In genomic region chr7:157018997-157019591, GRCh38 we compare ENCODE assay signal across 9 cellular contexts. TPM values are rescaled to one million over a fixed set of nuclear protein-coding genes. Genes with fewer than 3 reads are reported as not detected.
DNase-seq lines count a peak whose midpoint lies in the region; ATAC-seq and TF ChIP-seq lines count a peak whose summit lies in the region.
"Had no signal": no experiment of that assay in that cellular context is flagged by ENCODE, and none has a peak within 500 bp of the region (broad histone marks: within the 10 kb centered on the region; RNA-seq: fewer than 3 reads in every experiment).

No MANE protein-coding gene starts in this region.

- H3K4me1 ChIP-seq in ES-I3 (ENCODE audit: insufficient read depth, low read length) = peaks cover 30% of the 10 kb centered on the region
- peaks cover 45% of the 10 kb centered on the region for H3K4me1 ChIP-seq in HUES48 (ENCODE audit: control insufficient read depth, insufficient read depth, low read length)
- peaks cover 0 to 34% (median 31%) of the 10 kb centered on the region in 4 donors for H3K4me1 ChIP-seq in sigmoid colon

- no peak overlapping the region for H3K27ac Mint-ChIP-seq in central memory CD8-positive, alpha-beta T cell (ENCODE audit: low read depth)
- no peak overlapping the region for H3K27ac Mint-ChIP-seq in nephron

- intact Hi-C loops in sigmoid colon (cut with DNase I) = no loop called here

- 1 to 3% methylated on average over 45 of the region's 45 CpGs for WGBS in sigmoid colon, 2 donors

- peaks cover 3% of the 10 kb centered on the region for H3K36me3 Mint-ChIP-seq in central memory CD8-positive, alpha-beta T cell (ENCODE audit: insufficient read depth)
- H3K36me3 Mint-ChIP-seq in nephron (ENCODE audit: low read depth) = no peaks in the 10 kb centered on the region

- no peaks in the 10 kb centered on the region for H3K4me1 Mint-ChIP-seq in central memory CD8-positive, alpha-beta T cell
- H3K4me1 Mint-ChIP-seq in nephron = peaks cover 4% of the 10 kb centered on the region

- peak overlapping the region; percentile 38; the same call in 1 of the 2 replicates for H3K4me3 ChIP-seq in HUES48 (ENCODE audit: low read depth, low read length)
- no peak overlapping the region for H3K4me3 ChIP-seq in sigmoid colon
- H3K4me3 ChIP-seq: prostate gland had no signal

- no peak for TF ChIP-seq EP300 in sigmoid colon (IDR thresholded peaks at IDR 0.05)

- TF ChIP-seq POLR2A in sigmoid colon (IDR thresholded peaks at IDR 0.05) = no peak

- H3K27me3 Mint-ChIP-seq in central memory CD8-positive, alpha-beta T cell = peaks cover 83% of the 10 kb centered on the region
- peaks cover 96% of the 10 kb centered on the region for H3K27me3 Mint-ChIP-seq in nephron (ENCODE audit: low read depth)

- no peaks in the 10 kb centered on the region for H3K9me3 Mint-ChIP-seq in central memory CD8-positive, alpha-beta T cell
- peaks cover 5% of the 10 kb centered on the region for H3K9me3 Mint-ChIP-seq in nephron

- H3K9me3 ChIP-seq in ES-I3 (ENCODE audit: control insufficient read depth, insufficient read depth, low read length) = no peaks in the 10 kb centered on the region
- H3K9me3 ChIP-seq in HUES48 (ENCODE audit: control insufficient read depth, insufficient read depth, low read length) = no peaks in the 10 kb centered on the region
- H3K9me3 ChIP-seq in sigmoid colon = no peaks in the 10 kb centered on the region
- H3K9me3 ChIP-seq: prostate gland had no signal

- H3K27ac ChIP-seq in HUES48 (ENCODE audit: low read depth, low read length) (no peak overlapping the region), sigmoid colon (no peak overlapping the region)
- H3K27ac ChIP-seq: prostate gland had no signal

- TF ChIP-seq CTCF in nephron (IDR thresholded peaks at IDR 0.05; ENCODE audit: unreplicated experiment in 3 of 3) (no peak), sigmoid colon (IDR thresholded peaks at IDR 0.05) (no peak)

- peak overlapping the region; percentile 32; the same call in 1 of the 2 replicates for H3K9ac ChIP-seq in ES-I3 (ENCODE audit: low read depth, low read length)
- H3K9ac ChIP-seq in HUES48 (ENCODE audit: low read depth, low read length) = no peak overlapping the region

- DNase-seq in central memory CD8-positive, alpha-beta T cell (ENCODE audit: low spot score in 2 of 2) = no peak
- no peak for DNase-seq in NCI-H345 (lab: John Stamatoyannopoulos, UW)
- no peak for DNase-seq in sigmoid colon
- DNase-seq in A172 (ENCODE audit: low spot score) = no peak
- DNase-seq: effector CD4-positive, alpha-beta T cell had no signal

- peaks cover 100% of the 10 kb centered on the region for H3K27me3 ChIP-seq in HUES48 (ENCODE audit: control insufficient read depth, insufficient read depth, low read length)
- H3K27me3 ChIP-seq in sigmoid colon = peaks cover 63 to 100% (median 95%) of the 10 kb centered on the region in 3 donors

- no peak for ATAC-seq in central memory CD8-positive, alpha-beta T cell (replicated peaks; ENCODE audit: extremely low read depth, poor library complexity, severe bottlenecking)

- peak overlapping the region; percentile 57 for H3K4me3 Mint-ChIP-seq in central memory CD8-positive, alpha-beta T cell
- peak overlapping the region; percentile 30 to 66 (median 65) for H3K4me3 Mint-ChIP-seq in nephron

- H3K36me3 ChIP-seq in ES-I3 (ENCODE audit: insufficient read depth, low read length) = no peaks in the 10 kb centered on the region
- H3K36me3 ChIP-seq in HUES48 (ENCODE audit: control insufficient read depth, insufficient read depth, low read length) = no peaks in the 10 kb centered on the region
- no peaks in the 10 kb centered on the region for H3K36me3 ChIP-seq in sigmoid colon
- H3K36me3 ChIP-seq: prostate gland had no signal

RNA-seq across cellular contexts. Expression of gene MNX1, which starts 8.6 kb away (rescaled TPM):
- total RNA-seq in sigmoid colon = not detected
- 1 to 10 TPM; 4.2 to 5.3 (median 4.2) TPM for polyA plus RNA-seq in sigmoid colon
- 0.90 and 1.6 TPM in 2 replicates for total RNA-seq in A172 (2014; rRNA removed; shearing (Covaris generic))
